Comparison of ENCODE assay signal across 10 cellular contexts in genomic region chr1:180954766-180955165, GRCh38. TPM values are rescaled to one million over a fixed set of nuclear protein-coding genes. Genes with fewer than 3 reads are reported as not detected.
DNase-seq lines count a peak whose midpoint lies in the region; ATAC-seq and TF ChIP-seq lines count a peak whose summit lies in the region.
"Had no signal": no experiment of that assay in that cellular context is flagged by ENCODE, and none has a peak within 500 bp of the region (broad histone marks: within the 10 kb centered on the region; RNA-seq: fewer than 3 reads in every experiment).

No MANE protein-coding gene starts in this region.

- no peaks in the 10 kb centered on the region for H3K36me3 ChIP-seq in A673 (ENCODE audit: insufficient read depth, low read length, poor library complexity, severe bottlenecking)

- peak overlapping the region; percentile 27 for H3K4me3 Mint-ChIP-seq in activated naive CD4-positive, alpha-beta T cell treated with anti-CD3 and anti-CD28 coated beads for 36 hours
- peak overlapping the region; percentile 67 for H3K4me3 Mint-ChIP-seq in activated T-helper 17 cell treated with anti-CD3 and anti-CD28 coated beads, Interleukin-2, amount 50 U/mL, for 72 hours

- H3K9me3 Mint-ChIP-seq in activated naive CD4-positive, alpha-beta T cell treated with anti-CD3 and anti-CD28 coated beads for 36 hours: no peaks in the 10 kb centered on the region
- no peaks in the 10 kb centered on the region for H3K9me3 Mint-ChIP-seq in activated T-helper 17 cell treated with anti-CD3 and anti-CD28 coated beads, Interleukin-2, amount 50 U/mL, for 72 hours
- H3K9me3 Mint-ChIP-seq: activated naive CD4-positive, alpha-beta T cell treated with anti-CD3 and anti-CD28 coated beads, Interleukin-2, amount 50 U/mL, for 72 hours had no signal

- no peak for ATAC-seq in activated T-helper 17 cell treated with anti-CD3 and anti-CD28 coated beads, Interleukin-2, amount 50 U/mL, for 72 hours (replicated peaks)
- ATAC-seq in left lobe of liver: peak; percentile 6
- no peak for ATAC-seq in GM21526 (IDR thresholded peaks at IDR 0.05; ENCODE audit: low FRiP score, unreplicated experiment)

- peaks cover 9% of the 10 kb centered on the region for H3K36me3 Mint-ChIP-seq in activated naive CD4-positive, alpha-beta T cell treated with anti-CD3 and anti-CD28 coated beads for 36 hours (ENCODE audit: low read depth)
- H3K36me3 Mint-ChIP-seq in activated T-helper 17 cell treated with anti-CD3 and anti-CD28 coated beads, Interleukin-2, amount 50 U/mL, for 72 hours (ENCODE audit: low read depth): peaks cover 18% of the 10 kb centered on the region

- H3K4me1 Mint-ChIP-seq in activated naive CD4-positive, alpha-beta T cell treated with anti-CD3 and anti-CD28 coated beads for 36 hours (ENCODE audit: low read depth): peaks cover 7% of the 10 kb centered on the region
- H3K4me1 Mint-ChIP-seq in activated T-helper 17 cell treated with anti-CD3 and anti-CD28 coated beads, Interleukin-2, amount 50 U/mL, for 72 hours: no peaks in the 10 kb centered on the region

- H3K27me3 Mint-ChIP-seq in activated naive CD4-positive, alpha-beta T cell treated with anti-CD3 and anti-CD28 coated beads for 36 hours (ENCODE audit: low read depth): no peaks in the 10 kb centered on the region
- H3K27me3 Mint-ChIP-seq in activated T-helper 17 cell treated with anti-CD3 and anti-CD28 coated beads, Interleukin-2, amount 50 U/mL, for 72 hours: no peaks in the 10 kb centered on the region

- no peak overlapping the region for H3K27ac Mint-ChIP-seq in activated naive CD4-positive, alpha-beta T cell treated with anti-CD3 and anti-CD28 coated beads for 36 hours
- peak overlapping the region; percentile 48 for H3K27ac Mint-ChIP-seq in activated T-helper 17 cell treated with anti-CD3 and anti-CD28 coated beads, Interleukin-2, amount 50 U/mL, for 72 hours
- H3K27ac Mint-ChIP-seq: activated naive CD4-positive, alpha-beta T cell treated with anti-CD3 and anti-CD28 coated beads, Interleukin-2, amount 50 U/mL, for 72 hours had no signal

- CTCF ChIA-PET in activated naive CD4-positive, alpha-beta T cell treated with anti-CD3 and anti-CD28 coated beads for 36 hours (lab: Charles Lee): interaction anchor here (1.0 kb wide), 1 partner anchor 73 kb away, joined by 3 read pairs; no protein-coding TSS in a partner anchor
- CTCF ChIA-PET in A673 (lab: Charles Lee): no interaction called here

- H3K27ac ChIP-seq in temporal lobe (ENCODE audit: low read depth, low read length) (peak overlapping the region; percentile 7), A673 (ENCODE audit: low read depth, low read length, poor library complexity, severe bottlenecking) (no peak overlapping the region)
- H3K27ac ChIP-seq: foreskin keratinocyte had no signal

- H3K9me3 ChIP-seq in A673 (ENCODE audit: low read depth, low read length, poor library complexity, severe bottlenecking): no peaks in the 10 kb centered on the region

- no TSS peak for BruUV-seq in A673 (replicated peaks; lab: Mats Ljungman, UMichigan)

- intact Hi-C loops in activated naive CD4-positive, alpha-beta T cell treated with anti-CD3 and anti-CD28 coated beads for 36 hours (cut with micrococcal nuclease): loop anchor here (5.0 kb wide), 1 partner anchor 188 kb away; no protein-coding TSS in a partner anchor
- intact Hi-C loops in A673 (cut with micrococcal nuclease; ENCODE audit: unreplicated experiment): no loop called here

- no peak overlapping the region for H3K4me3 ChIP-seq in A673 (ENCODE audit: low read depth, low read length, poor library complexity, severe bottlenecking)

- no peak for TF ChIP-seq CTCF in A673 (conservative IDR thresholded peaks at IDR 0.05; ENCODE audit: low read depth, low read length)

- no peaks in the 10 kb centered on the region for H3K27me3 ChIP-seq in A673 (replicated peaks; ENCODE audit: insufficient read depth, low read depth, low read length, poor library complexity)
- H3K27me3 ChIP-seq: foreskin keratinocyte had no signal

- DNase-seq in activated naive CD4-positive, alpha-beta T cell treated with anti-CD3 and anti-CD28 coated beads for 36 hours: no peak
- DNase-seq in activated naive CD4-positive, alpha-beta T cell (lab: John Stamatoyannopoulos, UW): no peak
- DNase-seq in left lobe of liver (ENCODE audit: low spot score) (no peak), A673 (ENCODE audit: low spot score) (no peak), glomerular visceral epithelial cell (ENCODE audit: extremely low spot score) (no peak)
- DNase-seq: foreskin keratinocyte had no signal

- H3K4me1 ChIP-seq in A673 (ENCODE audit: insufficient read depth, low read length, poor library complexity, severe bottlenecking): peaks cover 14% of the 10 kb centered on the region

- POLR2A ChIA-PET in A673 (lab: Charles Lee; ENCODE audit: low non-redundant PET): no interaction called here

RNA-seq across cellular contexts. Expression of gene KIAA1614, which starts 42.1 kb away (rescaled TPM):
- total RNA-seq in activated naive CD4-positive, alpha-beta T cell treated with anti-CD3 and anti-CD28 coated beads for 36 hours: not detected
- total RNA-seq in activated T-helper 17 cell treated with anti-CD3 and anti-CD28 coated beads, Interleukin-2, amount 50 U/mL, for 72 hours: under 1 TPM; 0.04 to 0.19 TPM
- total RNA-seq in left lobe of liver: 0.13 TPM
- total RNA-seq in temporal lobe: 3.0 TPM
- total RNA-seq in A673 (2021): 0.67 and 0.94 TPM in 2 replicates
